ENCODE assay signal across 10 cellular contexts in the genomic region with DNA sequence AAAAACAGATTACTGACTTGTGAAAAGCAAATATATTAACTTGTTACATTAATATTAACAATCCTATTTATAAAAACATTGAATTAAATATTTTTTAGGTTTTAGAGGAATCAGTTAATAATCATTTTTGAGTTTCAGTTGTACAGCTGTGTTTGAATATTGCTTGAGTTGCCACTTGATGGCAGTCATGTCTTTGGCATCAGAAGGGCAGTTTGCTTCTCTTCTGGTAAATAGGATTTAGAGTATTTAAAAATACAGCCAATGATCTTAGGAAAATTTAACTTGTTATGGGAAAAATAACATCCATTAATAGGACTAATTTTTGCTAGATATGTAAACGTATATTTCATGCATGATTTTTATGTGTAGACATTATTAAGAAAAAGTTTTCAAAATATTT.
DNase-seq lines count a peak whose midpoint lies in the region; ATAC-seq and TF ChIP-seq lines count a peak whose summit lies in the region.
"Had no signal": no experiment of that assay in that cellular context is flagged by ENCODE, and none has a peak within 500 bp of the region (broad histone marks: within the 10 kb centered on the region; RNA-seq: fewer than 3 reads in every experiment).

No MANE protein-coding gene starts in this region.

- H3K4me3 ChIP-seq in endodermal cell (ENCODE audit: low read length), result no peak overlapping the region
- H3K4me3 ChIP-seq: BLaER1 had no signal

- H3K27ac Mint-ChIP-seq in endodermal cell (no peak overlapping the region), progenitor cell of endocrine pancreas (no peak overlapping the region)
- no peak overlapping the region for H3K27ac Mint-ChIP-seq in activated CD4-positive, alpha-beta T cell treated with anti-CD3 and anti-CD28 coated beads, Interleukin-2, amount 10 ng/mL, durations not matched to agents 7 days and 5 days

- H3K27me3 Mint-ChIP-seq in endodermal cell (ENCODE audit: insufficient read depth) (no peaks in the 10 kb centered on the region), progenitor cell of endocrine pancreas (no peaks in the 10 kb centered on the region)
- H3K27me3 Mint-ChIP-seq in activated CD4-positive, alpha-beta T cell treated with anti-CD3 and anti-CD28 coated beads, Interleukin-2, amount 10 ng/mL, durations not matched to agents 7 days and 5 days, result no peaks in the 10 kb centered on the region

- no peaks in the 10 kb centered on the region for H3K36me3 ChIP-seq in endodermal cell (ENCODE audit: control insufficient read depth, insufficient read depth, low read length)
- H3K36me3 ChIP-seq: BLaER1 had no signal

- no peak overlapping the region for H3K27ac ChIP-seq in endodermal cell (ENCODE audit: low read depth, low read length)
- H3K27ac ChIP-seq: BLaER1 had no signal

- no peaks in the 10 kb centered on the region for H3K4me1 Mint-ChIP-seq in endodermal cell
- H3K4me1 Mint-ChIP-seq in progenitor cell of endocrine pancreas (ENCODE audit: low read depth), result no peaks in the 10 kb centered on the region
- no peaks in the 10 kb centered on the region for H3K4me1 Mint-ChIP-seq in activated CD4-positive, alpha-beta T cell treated with anti-CD3 and anti-CD28 coated beads, Interleukin-2, amount 10 ng/mL, durations not matched to agents 7 days and 5 days

- no peaks in the 10 kb centered on the region for H3K9me3 ChIP-seq in endodermal cell (ENCODE audit: control insufficient read depth, low read length)
- H3K9me3 ChIP-seq: BLaER1 had no signal

- DNase-seq in NCI-H2171 treated with DMSO at 0.1 percent for 48 hours (lab: John Stamatoyannopoulos, UW) (peak; percentile 4), NCI-H2171 (lab: John Stamatoyannopoulos, UW) (no peak), NCI-H69 (lab: John Stamatoyannopoulos, UW) (peak; percentile 74), endodermal cell (no peak), progenitor cell of endocrine pancreas (ENCODE audit: low spot score, unreplicated experiment) (no peak), omental fat pad (ENCODE audit: low spot score) (no peak)
- DNase-seq in activated CD4-positive, alpha-beta T cell treated with anti-CD3 and anti-CD28 coated beads, Interleukin-2, amount 10 ng/mL, durations not matched to agents 7 days and 5 days, result no peak
- DNase-seq: activated effector memory CD4-positive, alpha-beta T cell treated with anti-CD3 and anti-CD28 coated beads, Interleukin-2, amount 50 U/mL, for 16 hours had no signal

- peak; percentile 77 for TF ChIP-seq CTCF in endodermal cell (conservative IDR thresholded peaks at IDR 0.05)
- TF ChIP-seq CTCF in progenitor cell of endocrine pancreas (IDR thresholded peaks at IDR 0.05; ENCODE audit: unreplicated experiment), result peak; percentile 65
- no peak for TF ChIP-seq CTCF in omental fat pad (IDR thresholded peaks at IDR 0.05)

- H3K9ac ChIP-seq in endodermal cell (ENCODE audit: extremely low read depth, low read length, poor library complexity, severe bottlenecking), result no peak overlapping the region
- H3K9ac ChIP-seq: BLaER1 had no signal

- CTCF ChIA-PET in activated CD4-positive, alpha-beta T cell treated with anti-CD3 and anti-CD28 coated beads, Interleukin-2, amount 10 ng/mL, durations not matched to agents 7 days and 5 days (lab: Charles Lee), result no interaction called here

- no peak overlapping the region for H3K4me3 Mint-ChIP-seq in endodermal cell
- no peak overlapping the region for H3K4me3 Mint-ChIP-seq in progenitor cell of endocrine pancreas (ENCODE audit: low read depth)
- no peak overlapping the region for H3K4me3 Mint-ChIP-seq in activated CD4-positive, alpha-beta T cell treated with anti-CD3 and anti-CD28 coated beads, Interleukin-2, amount 10 ng/mL, durations not matched to agents 7 days and 5 days

- no peaks in the 10 kb centered on the region for H3K36me3 Mint-ChIP-seq in endodermal cell (ENCODE audit: low read depth)
- H3K36me3 Mint-ChIP-seq in progenitor cell of endocrine pancreas (ENCODE audit: insufficient read depth), result no peaks in the 10 kb centered on the region
- no peaks in the 10 kb centered on the region for H3K36me3 Mint-ChIP-seq in activated CD4-positive, alpha-beta T cell treated with anti-CD3 and anti-CD28 coated beads, Interleukin-2, amount 10 ng/mL, durations not matched to agents 7 days and 5 days (ENCODE audit: low read depth)

- ATAC-seq in omental fat pad (ENCODE audit: low FRiP score) (no peak), HG03039 (IDR thresholded peaks at IDR 0.05; ENCODE audit: unreplicated experiment) (no peak)

- no peaks in the 10 kb centered on the region for H3K27me3 ChIP-seq in endodermal cell (ENCODE audit: control insufficient read depth, insufficient read depth, low read length, poor library complexity, severe bottlenecking)
- H3K27me3 ChIP-seq: BLaER1 had no signal

- H3K9me3 Mint-ChIP-seq in endodermal cell (no peaks in the 10 kb centered on the region), progenitor cell of endocrine pancreas (ENCODE audit: low read depth) (no peaks in the 10 kb centered on the region)
- H3K9me3 Mint-ChIP-seq in activated CD4-positive, alpha-beta T cell treated with anti-CD3 and anti-CD28 coated beads, Interleukin-2, amount 10 ng/mL, durations not matched to agents 7 days and 5 days, result no peaks in the 10 kb centered on the region

- no peaks in the 10 kb centered on the region for H3K4me1 ChIP-seq in endodermal cell (ENCODE audit: control insufficient read depth, insufficient read depth, low read length)
- H3K4me1 ChIP-seq: BLaER1 had no signal

- WGBS in endodermal cell (ENCODE audit: insufficient coverage in 1 of 2, insufficient read length in 1 of 2), 2 experiments, result no CpG with 5 or more reads among the region's 1 CpG

- POLR2A ChIA-PET in activated CD4-positive, alpha-beta T cell treated with anti-CD3 and anti-CD28 coated beads, Interleukin-2, amount 10 ng/mL, durations not matched to agents 7 days and 5 days (lab: Charles Lee), result no interaction called here

Comparison
In these comparisons a context has a peak if more than half of its experiments do, and no peak if none do; other contexts are left out.
1. DNase-seq: peak in NCI-H2171 treated with DMSO at 0.1 percent for 48 hours (single experiment) and NCI-H69 (single experiment); none in NCI-H2171 (single experiment), endodermal cell (single experiment), progenitor cell of endocrine pancreas (single experiment), omental fat pad (single experiment) and activated CD4-positive, alpha-beta T cell treated with anti-CD3 and anti-CD28 coated beads, Interleukin-2, amount 10 ng/mL, durations not matched to agents 7 days and 5 days (single experiment).
2. CTCF ChIP-seq: peak in endodermal cell (single experiment) and progenitor cell of endocrine pancreas (single experiment); none in omental fat pad (0 of 3).